In genomic region chr12:118778077-118778476, GRCh38 we compare ENCODE assay signal across 22 cellular contexts.
"Had no signal": no experiment of that assay in that cellular context is flagged by ENCODE, and none has a peak within 500 bp of the region (broad histone marks: within the 10 kb centered on the region; RNA-seq: fewer than 3 reads in every experiment).

No MANE protein-coding gene starts in this region.

- H3K4me3 ChIP-seq: colonic mucosa, gastrocnemius medialis, heart right ventricle, left lung, lower lobe of right lung, mucosa of descending colon had no signal

- H3K36me3 Mint-ChIP-seq: mesothelial cell of epicardium had no signal

- H3K4me3 Mint-ChIP-seq: dendritic cell treated with granulocyte-macrophage colony-stimulating factor and Interleukin-4, amounts not matched to agents 40 ng/mL and 50 ng/mL, for 4 days; effector memory CD8-positive, alpha-beta T cell; endodermal cell; mesothelial cell of epicardium; naive B cell had no signal

- H3K27ac Mint-ChIP-seq: dendritic cell treated with granulocyte-macrophage colony-stimulating factor and Interleukin-4, amounts not matched to agents 40 ng/mL and 50 ng/mL, for 4 days; effector memory CD8-positive, alpha-beta T cell; endodermal cell; mesothelial cell of epicardium; naive B cell had no signal

- ATAC-seq: effector memory CD8-positive, alpha-beta T cell; esophagus mucosa; gastrocnemius medialis; left cardiac atrium; left lung; lower lobe of right lung; mucosa of descending colon had no signal

- H3K27ac ChIP-seq: colonic mucosa, epithelial cell of prostate, gastrocnemius medialis, heart right ventricle, left lung, lower lobe of right lung had no signal

- DNase-seq: colonic mucosa; cortex of kidney; effector CD8-positive, alpha-beta T cell; effector memory CD8-positive, alpha-beta T cell; endodermal cell; erythroblast; foreskin melanocyte; gastrocnemius medialis; glutamatergic neuron; head of caudate nucleus; heart right ventricle; hippocampal formation; left cardiac atrium; left lung; lower lobe of right lung; mesenchymal stem cell; mucosa of descending colon; naive B cell had no signal

- H3K36me3 ChIP-seq: colonic mucosa, gastrocnemius medialis, heart right ventricle, left lung, lower lobe of right lung had no signal

- H3K4me1 Mint-ChIP-seq: mesothelial cell of epicardium had no signal

- H3K9me3 Mint-ChIP-seq: dendritic cell treated with granulocyte-macrophage colony-stimulating factor and Interleukin-4, amounts not matched to agents 40 ng/mL and 50 ng/mL, for 4 days; endodermal cell; mesothelial cell of epicardium had no signal

- H3K27me3 ChIP-seq: colonic mucosa had no signal

- H3K9me3 ChIP-seq: colonic mucosa, gastrocnemius medialis, left lung, lower lobe of right lung, mucosa of descending colon had no signal

- H3K4me1 ChIP-seq: colonic mucosa, gastrocnemius medialis, heart right ventricle, left lung, lower lobe of right lung had no signal
